In genomic region chr17:13415877-13416416, GRCh38 we compare ENCODE assay signal across 1 cellular context.
A peak's percentile ranks its signal among the peaks of the same experiment; 100 is the strongest.
TF ChIP-seq lines count a peak whose summit lies in the region.

No MANE protein-coding gene starts in this region.

TF ChIP-seq in K562, 482 proteins besides CTCF, POLR2A, EP300 and RAD21 (continued from another document and continues in another):
- TF ChIP-seq ZNF639 (CRISPR knock-in tag; conservative IDR thresholded peaks at IDR 0.05 in 1 of 2, IDR thresholded peaks at IDR 0.05 in 1 of 2): 0 out of 4 replicates have a peak, but pooled peaks of 1 of the 2 experiments have one; percentile 46
- peak; percentile 60; the same call in 1 of the 2 replicates for TF ChIP-seq CTBP1 (IDR thresholded peaks at IDR 0.05; ENCODE audit: borderline replicate concordance)
- TF ChIP-seq TFAP4 (CRISPR knock-in tag; IDR thresholded peaks at IDR 0.05; ENCODE audit: borderline replicate concordance): peak; percentile 14; the same call in 1 of the 2 replicates
- no peak for TF ChIP-seq FOXJ3 (CRISPR knock-in tag; IDR thresholded peaks at IDR 0.05)
- 0 out of 2 replicates have a peak, but pooled peaks have one; percentile 49 for TF ChIP-seq SOX6 (IDR thresholded peaks at IDR 0.05)
- TF ChIP-seq ZNF589 (CRISPR knock-in tag; IDR thresholded peaks at IDR 0.05; ENCODE audit: low read depth): 0 out of 2 replicates have a peak, but pooled peaks have one; percentile 46
- TF ChIP-seq DPF2 (IDR thresholded peaks at IDR 0.05): peak; percentile 50; the same call in 1 of the 2 replicates
- no peak for TF ChIP-seq ADNP (tag; IDR thresholded peaks at IDR 0.05)
- 0 out of 2 replicates have a peak, but pooled peaks have one; percentile 31 for TF ChIP-seq CXXC5 (CRISPR knock-in tag; IDR thresholded peaks at IDR 0.05)
- peak in 1 of 2 experiments; percentile 61; a peak in 1 of 4 replicates for TF ChIP-seq RCOR1 (IDR thresholded peaks at IDR 0.05; ENCODE audit: borderline replicate concordance in 1 of 2, low read depth in 2 of 2, low read length in 2 of 2)
- TF ChIP-seq PBX2 (CRISPR knock-in tag; IDR thresholded peaks at IDR 0.05; ENCODE audit: low read depth): no peak
- peak; percentile 50; the same call in 1 of the 2 replicates for TF ChIP-seq PBX2 (tag; conservative IDR thresholded peaks at IDR 0.05; ENCODE audit: low read depth)
- peak; percentile 19 for TF ChIP-seq CCNT2 (IDR thresholded peaks at IDR 0.05; ENCODE audit: borderline replicate concordance, extremely low read depth, insufficient read length, low read depth, low read length)
- TF ChIP-seq E2F3 (CRISPR knock-in tag; IDR thresholded peaks at IDR 0.05): no peak
- TF ChIP-seq BACH1 (tag; IDR thresholded peaks at IDR 0.05): peak; percentile 41; the same call in 1 of the 2 replicates
- TF ChIP-seq MYC (IDR thresholded peaks at IDR 0.05; ENCODE audit: low read depth, low read length): peak; percentile 38; the same call in 1 of the 2 replicates
- TF ChIP-seq MYC (CRISPR knock-in tag; IDR thresholded peaks at IDR 0.05; ENCODE audit: borderline replicate concordance, low read depth): no peak
- TF ChIP-seq NFIX (CRISPR knock-in tag; IDR thresholded peaks at IDR 0.05; ENCODE audit: low read depth): no peak
- no peak for TF ChIP-seq GTF3C2 (IDR thresholded peaks at IDR 0.05; ENCODE audit: borderline replicate concordance, extremely low read depth, insufficient read length)
- peak; percentile 45 for TF ChIP-seq ESRRA (IDR thresholded peaks at IDR 0.05; ENCODE audit: borderline replicate concordance, low read depth)
- peak; percentile 98 for TF ChIP-seq ATF7 (IDR thresholded peaks at IDR 0.05)
- peak in 1 of 2 experiments; percentile 41; a peak in 1 of 4 replicates for TF ChIP-seq TRIM24 (IDR thresholded peaks at IDR 0.05)
- peak; percentile 59 for TF ChIP-seq PKNOX1 (IDR thresholded peaks at IDR 0.05)
- peak; percentile 92 for TF ChIP-seq JUND (IDR thresholded peaks at IDR 0.05; ENCODE audit: borderline replicate concordance, low read depth, low read length)
- peak; percentile 92; the same call in 2 of the 3 replicates for TF ChIP-seq JUND (tag; IDR thresholded peaks at IDR 0.05; ENCODE audit: borderline replicate concordance, low read depth, low read length)
- no peak for TF ChIP-seq ATF1 (CRISPR knock-in tag; IDR thresholded peaks at IDR 0.05)
- peak; percentile 71 for TF ChIP-seq ATF1 (tag; IDR thresholded peaks at IDR 0.05)
- TF ChIP-seq SAFB2 (IDR thresholded peaks at IDR 0.05; ENCODE audit: borderline replicate concordance, low read depth, low read length, severe bottlenecking): no peak
- peak; percentile 35; the same call in 1 of the 2 replicates for TF ChIP-seq SMARCA4 (IDR thresholded peaks at IDR 0.05)
- peak; percentile 59 for TF ChIP-seq FOSL1 (tag; conservative IDR thresholded peaks at IDR 0.05)
- TF ChIP-seq ZSCAN29 (IDR thresholded peaks at IDR 0.05): no peak
- peak; percentile 36; the same call in 1 of the 2 replicates for TF ChIP-seq VEZF1 (CRISPR knock-in tag; IDR thresholded peaks at IDR 0.05)
- TF ChIP-seq SRSF3 (IDR thresholded peaks at IDR 0.05; ENCODE audit: insufficient read depth, low read length): no peak
- peak; percentile 67; the same call in 1 of the 2 replicates for TF ChIP-seq L3MBTL2 (IDR thresholded peaks at IDR 0.05)
- no peak for TF ChIP-seq ZNF354B (CRISPR knock-in tag; IDR thresholded peaks at IDR 0.05)
- peak in 1 of 2 experiments; percentile 82; a peak in 2 of 4 replicates for TF ChIP-seq ZNF318 (IDR thresholded peaks at IDR 0.05; ENCODE audit: borderline replicate concordance in 1 of 2, low read depth in 1 of 2)
- TF ChIP-seq ARID1B (IDR thresholded peaks at IDR 0.05): peak; percentile 40; the same call in 1 of the 2 replicates
- TF ChIP-seq SIN3A (IDR thresholded peaks at IDR 0.05; ENCODE audit: borderline replicate concordance in 2 of 2, control insufficient read depth in 1 of 2, low read depth in 2 of 2, low read length in 2 of 2): no peak
- TF ChIP-seq EGR1 (conservative IDR thresholded peaks at IDR 0.05): peak; percentile 78
- peak; percentile 62; the same call in 1 of the 2 replicates for TF ChIP-seq CREM (IDR thresholded peaks at IDR 0.05; ENCODE audit: low read depth)
- TF ChIP-seq SMARCE1 (IDR thresholded peaks at IDR 0.05): peak; percentile 49; the same call in 1 of the 2 replicates
